ENCODE assay signal across 13 cellular contexts in genomic region chr12:89731614-89732013, GRCh38. TPM values are rescaled to one million over a fixed set of nuclear protein-coding genes. Genes with fewer than 3 reads are reported as not detected.
DNase-seq lines count a peak whose midpoint lies in the region; ATAC-seq and TF ChIP-seq lines count a peak whose summit lies in the region.
"Had no signal": no experiment of that assay in that cellular context is flagged by ENCODE, and none has a peak within 500 bp of the region (broad histone marks: within the 10 kb centered on the region; RNA-seq: fewer than 3 reads in every experiment).

No MANE protein-coding gene starts in this region.

- no peak overlapping the region for H3K27ac ChIP-seq in OCI-LY7 (ENCODE audit: low read depth, low read length, poor library complexity, severe bottlenecking)
- H3K27ac ChIP-seq: parathyroid adenoma, PC-9 had no signal

- TF ChIP-seq CTCF in OCI-LY7 (conservative IDR thresholded peaks at IDR 0.05; ENCODE audit: low read length) = no peak
- TF ChIP-seq CTCF in fibroblast of mammary gland (conservative IDR thresholded peaks at IDR 0.05; ENCODE audit: control insufficient read depth, insufficient read depth, low read depth, low read length) = no peak

- H3K36me3 ChIP-seq in OCI-LY7 (ENCODE audit: insufficient read depth, low read length) (no peaks in the 10 kb centered on the region), skeletal muscle satellite cell (ENCODE audit: insufficient read depth, low read length) (no peaks in the 10 kb centered on the region)

- H3K4me1 ChIP-seq in OCI-LY7 (ENCODE audit: insufficient read depth, low read length, poor library complexity, severe bottlenecking) = peaks cover 6% of the 10 kb centered on the region
- H3K4me1 ChIP-seq in skeletal muscle satellite cell (ENCODE audit: control insufficient read depth, insufficient read depth, low read length) = peaks cover 49% of the 10 kb centered on the region
- H3K4me1 ChIP-seq: parathyroid adenoma had no signal

- H3K9me2 ChIP-seq in OCI-LY7 (ENCODE audit: insufficient read depth, low read length) = no peaks in the 10 kb centered on the region

- H2AFZ ChIP-seq in OCI-LY7 (ENCODE audit: low read length) = peak overlapping the region; percentile 51; the same call in 1 of the 2 replicates

- ATAC-seq in HG03095 (IDR thresholded peaks at IDR 0.05; ENCODE audit: unreplicated experiment) = no peak

- BruUV-seq in OCI-LY7 (replicated peaks; lab: Mats Ljungman, UMichigan) = no TSS peak

- H3K9me3 ChIP-seq in OCI-LY7 (ENCODE audit: low read length) = peaks cover 6% of the 10 kb centered on the region; the same call in 1 of the 2 replicates
- H3K9me3 ChIP-seq in skeletal muscle satellite cell (replicated peaks; ENCODE audit: low read length) = peaks cover 9% of the 10 kb centered on the region

- intact Hi-C loops in OCI-LY7 (cut with micrococcal nuclease; ENCODE audit: unreplicated experiment) (no loop called here), posterior vena cava (cut with DNase I) (no loop called here)

- CTCF ChIA-PET in OCI-LY7 (lab: Charles Lee; ENCODE audit: unreplicated experiment) = no interaction called here

- H3K79me2 ChIP-seq in OCI-LY7 (ENCODE audit: insufficient read depth, low read depth, low read length) = no peaks in the 10 kb centered on the region
- H3K79me2 ChIP-seq: parathyroid adenoma had no signal

- no peaks in the 10 kb centered on the region for H4K20me1 ChIP-seq in OCI-LY7 (ENCODE audit: insufficient read depth, low read length)

- DNase-seq in GM03348 (ENCODE audit: low spot score) = peak; percentile 68
- no peak for DNase-seq in OCI-LY7 (ENCODE audit: low spot score)
- peak; percentile 92 for DNase-seq in fibroblast of mammary gland (ENCODE audit: low read depth)
- no peak for DNase-seq in NCI-H82 (lab: John Stamatoyannopoulos, UW)
- no peak for DNase-seq in activated naive CD4-positive, alpha-beta T cell treated with anti-CD3 and anti-CD28 coated beads, Interleukin-2, amount 50 U/mL, for 16 hours
- DNase-seq in posterior vena cava (ENCODE audit: low spot score) = no peak
- DNase-seq: activated T-cell treated with anti-CD3 and anti-CD28 coated beads for 4 hours, DMS153, NCI-H187, PC-9 had no signal

- POLR2A ChIA-PET in OCI-LY7 (lab: Charles Lee) = no interaction called here

- H3K9ac ChIP-seq in skeletal muscle satellite cell (ENCODE audit: low read depth, low read length) = peak overlapping the region; percentile 88
- H3K9ac ChIP-seq: parathyroid adenoma had no signal

- no peak overlapping the region for H3K4me2 ChIP-seq in OCI-LY7 (ENCODE audit: low read length)
- peak overlapping the region; percentile 74 for H3K4me2 ChIP-seq in skeletal muscle satellite cell (ENCODE audit: low read length)
- H3K4me2 ChIP-seq: PC-9 had no signal

- no peak overlapping the region for H3K4me3 ChIP-seq in OCI-LY7 (ENCODE audit: low read depth, low read length, poor library complexity, severe bottlenecking)
- no peak overlapping the region for H3K4me3 ChIP-seq in fibroblast of mammary gland (ENCODE audit: control insufficient read depth, low read depth, low read length)
- peak overlapping the region; percentile 54 for H3K4me3 ChIP-seq in skeletal muscle satellite cell (ENCODE audit: low read length)
- H3K4me3 ChIP-seq: PC-9 had no signal

- no peaks in the 10 kb centered on the region for H3K27me3 ChIP-seq in skeletal muscle satellite cell (ENCODE audit: control insufficient read depth, insufficient read depth, low read length)

RNA-seq across cellular contexts. Expression of gene ATP2B1, which starts 23.0 kb away (rescaled TPM):
- total RNA-seq in OCI-LY7 (2014; rRNA removed; shearing (Covaris generic)) = 62.8 and 74.9 TPM in 2 replicates
- total RNA-seq in OCI-LY7 (2022) = 58.5 and 61.7 TPM in 2 replicates
- total RNA-seq in skeletal muscle satellite cell (2012; rRNA removed) = 116 and 172 TPM in 2 replicates
- 10 to 100 TPM; 37.6 to 44.0 TPM for total RNA-seq in posterior vena cava

Comparison
In these comparisons a context has a peak if more than half of its experiments do, and no peak if none do; other contexts are left out.
1. DNase-seq: peak in GM03348 (single experiment) and fibroblast of mammary gland (single experiment); none in OCI-LY7 (single experiment), NCI-H82 (single experiment), activated naive CD4-positive, alpha-beta T cell treated with anti-CD3 and anti-CD28 coated beads, Interleukin-2, amount 50 U/mL, for 16 hours (single experiment) and posterior vena cava (single experiment).